2 cellular contexts compared by ENCODE assay signal in genomic region chr13:81172603-81173002, GRCh38.
TF ChIP-seq lines count a peak whose summit lies in the region.

No MANE protein-coding gene starts in this region.

TF ChIP-seq in GM23338, 12 proteins besides CTCF, POLR2A, EP300 and RAD21:
- TF ChIP-seq STAT1 (IDR thresholded peaks at IDR 0.05; ENCODE audit: unreplicated experiment), result no peak
- no peak for TF ChIP-seq EZH2 (IDR thresholded peaks at IDR 0.05; ENCODE audit: low read depth, unreplicated experiment)
- no peak for TF ChIP-seq CREB1 (CRISPR knock-in tag; IDR thresholded peaks at IDR 0.05; ENCODE audit: low read depth)
- TF ChIP-seq JUNB (IDR thresholded peaks at IDR 0.05; ENCODE audit: unreplicated experiment), result no peak
- TF ChIP-seq REST (IDR thresholded peaks at IDR 0.05; ENCODE audit: unreplicated experiment), result no peak

TF ChIP-seq in H1, 55 proteins besides CTCF, POLR2A, EP300 and RAD21:
- no peak for TF ChIP-seq TAF1 (IDR thresholded peaks at IDR 0.05; ENCODE audit: low read depth, low read length)
- no peak for TF ChIP-seq TEAD4 (IDR thresholded peaks at IDR 0.05; ENCODE audit: low read depth, low read length)
- TF ChIP-seq ZNF274 (IDR thresholded peaks at IDR 0.05; ENCODE audit: borderline replicate concordance, extremely low read depth, low read length), result no peak
- no peak for TF ChIP-seq SIN3A (conservative IDR thresholded peaks at IDR 0.05 in 1 of 2, IDR thresholded peaks at IDR 0.05 in 1 of 2; ENCODE audit: low read depth in 1 of 2, low read length in 2 of 2)
- no peak for TF ChIP-seq POLR2AphosphoS5 (IDR thresholded peaks at IDR 0.05; ENCODE audit: low read depth, low read length)
- no peak for TF ChIP-seq CBX5 (IDR thresholded peaks at IDR 0.05; ENCODE audit: low read depth, low read length)
- no peak for TF ChIP-seq CHD2 (IDR thresholded peaks at IDR 0.05; ENCODE audit: low read length)
- no peak for TF ChIP-seq HDAC2 (IDR thresholded peaks at IDR 0.05; ENCODE audit: borderline replicate concordance in 1 of 2, low read depth in 2 of 2, low read length in 2 of 2)
- no peak for TF ChIP-seq HDAC6 (IDR thresholded peaks at IDR 0.05; ENCODE audit: low read depth, low read length)
- no peak for TF ChIP-seq PHF8 (conservative IDR thresholded peaks at IDR 0.05; ENCODE audit: low read depth, low read length)
- TF ChIP-seq KDM4A (IDR thresholded peaks at IDR 0.05; ENCODE audit: low read depth, low read length, severe bottlenecking), result no peak
- TF ChIP-seq ATF3 (IDR thresholded peaks at IDR 0.05; ENCODE audit: insufficient read depth, low read depth, low read length), result no peak
- no peak for TF ChIP-seq SIX5 (IDR thresholded peaks at IDR 0.05; ENCODE audit: low read depth, low read length)
- TF ChIP-seq YY1 (IDR thresholded peaks at IDR 0.05; ENCODE audit: low read depth, low read length), result no peak
- no peak for TF ChIP-seq E2F6 (IDR thresholded peaks at IDR 0.05)
- no peak for TF ChIP-seq SRF (IDR thresholded peaks at IDR 0.05; ENCODE audit: low read depth, low read length)
- TF ChIP-seq FOSL1 (IDR thresholded peaks at IDR 0.05; ENCODE audit: insufficient read depth, low read depth, low read length), result no peak
- TF ChIP-seq TAF7 (optimal IDR thresholded peaks at IDR 0.05; ENCODE audit: borderline replicate concordance, low read depth, low read length), result no peak
